In the genomic region with DNA sequence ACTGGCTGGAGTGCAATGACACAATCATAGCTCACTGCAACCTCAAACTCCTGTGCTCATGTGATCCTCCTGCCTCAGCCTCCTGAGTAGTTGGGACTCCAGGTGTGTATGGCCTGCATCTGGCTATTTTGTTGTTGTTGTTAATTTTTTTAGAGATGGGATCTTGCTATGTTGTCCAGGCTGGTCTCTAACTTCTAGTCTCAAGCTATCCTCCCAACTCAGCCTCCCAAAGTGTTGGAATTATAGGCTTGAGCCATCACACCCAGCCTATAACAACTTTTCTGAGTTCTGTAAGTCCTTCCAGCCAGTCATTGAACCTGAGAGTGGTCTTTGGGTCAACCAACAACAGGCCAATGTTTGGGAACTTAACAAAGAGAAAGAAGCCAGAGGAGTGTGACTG, we compare ENCODE assay signal across 36 cellular contexts.
"Had no signal": no experiment of that assay in that cellular context is flagged by ENCODE, and none has a peak within 500 bp of the region (broad histone marks: within the 10 kb centered on the region; RNA-seq: fewer than 3 reads in every experiment).

No MANE protein-coding gene starts in this region.

- DNase-seq: activated B cell treated with CpG ODN at 0.5 μM for 24 hours; activated CD4-positive, alpha-beta memory T cell treated with anti-CD3 and anti-CD28 coated beads for 36 hours; activated CD4-positive, alpha-beta T cell treated with anti-CD3 and anti-CD28 coated beads for 4 hours; activated CD4-positive, alpha-beta T cell treated with anti-CD3 and anti-CD28 coated beads, Interleukin-2, amount 10 ng/mL, durations not matched to agents 24 days and 14 days; activated CD4-positive, alpha-beta T cell treated with anti-CD3 and anti-CD28 coated beads, Interleukin-2, amount 50 U/mL, for 1 hour; activated CD4-positive, alpha-beta T cell treated with anti-CD3 and anti-CD28 coated beads, Interleukin-2, amount 50 U/mL, for 4 hours; activated CD4-positive, CD25-positive, alpha-beta regulatory T cell treated with anti-CD3 and anti-CD28 coated beads, Interleukin-2, amount 50 U/mL, for 72 hours; activated CD8-positive, alpha-beta memory T cell treated with anti-CD3 and anti-CD28 coated beads, Interleukin-2, amount 50 U/mL, for 4 hours; activated CD8-positive, alpha-beta T cell treated with anti-CD3 and anti-CD28 coated beads for 36 hours; activated effector memory CD4-positive, alpha-beta T cell treated with anti-CD3 and anti-CD28 coated beads, Interleukin-2, amount 50 U/mL, for 16 hours; activated gamma-delta T cell treated with Interleukin-2 at 50 U/mL for 16 hours; activated naive CD4-positive, alpha-beta T cell; activated naive CD4-positive, alpha-beta T cell treated with anti-CD3 and anti-CD28 coated beads for 36 hours; activated naive CD4-positive, alpha-beta T cell treated with anti-CD3 and anti-CD28 coated beads, Interleukin-2, amount 50 U/mL, for 16 hours; activated naive CD8-positive, alpha-beta T cell treated with anti-CD3 and anti-CD28 coated beads for 36 hours; activated T-cell treated with anti-CD3 and anti-CD28 coated beads for 4 hours; activated T-cell treated with anti-CD3 and anti-CD28 coated beads, Interleukin-2, amount 50 U/mL, for 1 hour; activated T-cell treated with anti-CD3 and anti-CD28 coated beads, Interleukin-2, amount 50 U/mL, for 4 hours; activated T-cell treated with anti-CD3 and anti-CD28 coated beads, Interleukin-2, amount 50 U/mL, for 72 hours; adrenal gland; amniotic stem cell; aorta; body of pancreas; brain microvascular endothelial cell; central memory CD4-positive, alpha-beta T cell; T-helper 2 cell; T-helper 9 cell had no signal

- H3K27ac Mint-ChIP-seq: activated B cell treated with CpG ODN at 0.5 μM for 24 hours; activated CD4-positive, alpha-beta memory T cell treated with anti-CD3 and anti-CD28 coated beads for 36 hours; activated CD4-positive, alpha-beta T cell treated with anti-CD3 and anti-CD28 coated beads, Interleukin-2, amount 10 ng/mL, durations not matched to agents 24 days and 14 days; activated CD8-positive, alpha-beta T cell treated with anti-CD3 and anti-CD28 coated beads for 36 hours; activated naive CD4-positive, alpha-beta T cell treated with anti-CD3 and anti-CD28 coated beads for 36 hours; activated naive CD4-positive, alpha-beta T cell treated with anti-CD3 and anti-CD28 coated beads, Interleukin-2, amount 50 U/mL, for 72 hours; activated naive CD8-positive, alpha-beta T cell treated with anti-CD3 and anti-CD28 coated beads for 36 hours; activated T-cell treated with anti-CD3 and anti-CD28 coated beads, Interleukin-2, amount 50 U/mL, for 72 hours; activated T-helper 1 cell treated with anti-CD3 and anti-CD28 coated beads, Interleukin-12 subunit alpha, Interleukin-12 subunit beta, Interleukin-2, Interleukin-4 antibody, amounts not matched to agents 30 ng/mL and 10 ng/mL and 1 ng/mL, durations not matched to agents 14 hours and 24 hours and 36 hours; activated T-helper 17 cell treated with anti-CD3 and anti-CD28 coated beads, Interleukin-2, amount 50 U/mL, for 72 hours; T-helper 1 cell treated with Interleukin-12 subunit alpha and Interleukin-12 subunit beta and Interleukin-4 antibody, amounts not matched to agents 30 μg/mL and 1 μg/mL, for 36 hours; T-helper 2 cell treated with Interferon-gamma antibody and Interleukin-4, amounts not matched to agents 5 μg/mL and 100 μg/mL, for 36 hours had no signal

- FAIRE-seq: astrocyte, TTC549 had no signal

- H3K4me3 Mint-ChIP-seq: activated B cell treated with CpG ODN at 0.5 μM for 24 hours; activated CD4-positive, alpha-beta memory T cell treated with anti-CD3 and anti-CD28 coated beads for 36 hours; activated CD4-positive, alpha-beta T cell treated with anti-CD3 and anti-CD28 coated beads, Interleukin-2, amount 10 ng/mL, durations not matched to agents 24 days and 14 days; activated CD8-positive, alpha-beta T cell treated with anti-CD3 and anti-CD28 coated beads for 36 hours; activated naive CD4-positive, alpha-beta T cell treated with anti-CD3 and anti-CD28 coated beads for 36 hours; activated naive CD8-positive, alpha-beta T cell treated with anti-CD3 and anti-CD28 coated beads for 36 hours; activated T-cell treated with anti-CD3 and anti-CD28 coated beads, Interleukin-2, amount 50 U/mL, for 4 hours; activated T-cell treated with anti-CD3 and anti-CD28 coated beads, Interleukin-2, amount 50 U/mL, for 72 hours; activated T-helper 1 cell treated with anti-CD3 and anti-CD28 coated beads, Interleukin-12 subunit alpha, Interleukin-12 subunit beta, Interleukin-2, Interleukin-4 antibody, amounts not matched to agents 30 ng/mL and 10 ng/mL and 1 ng/mL, durations not matched to agents 14 hours and 24 hours and 36 hours; activated T-helper 17 cell treated with anti-CD3 and anti-CD28 coated beads, Interleukin-2, amount 50 U/mL, for 72 hours; T-helper 1 cell treated with Interleukin-12 subunit alpha and Interleukin-12 subunit beta and Interleukin-4 antibody, amounts not matched to agents 30 μg/mL and 1 μg/mL, for 36 hours; T-helper 2 cell treated with Interferon-gamma antibody and Interleukin-4, amounts not matched to agents 5 μg/mL and 100 μg/mL, for 36 hours had no signal

- H3K4me1 Mint-ChIP-seq: activated B cell treated with CpG ODN at 0.5 μM for 24 hours; activated CD4-positive, alpha-beta T cell treated with anti-CD3 and anti-CD28 coated beads, Interleukin-2, amount 10 ng/mL, durations not matched to agents 24 days and 14 days; activated naive CD8-positive, alpha-beta T cell treated with anti-CD3 and anti-CD28 coated beads for 36 hours had no signal

- H3K9me3 ChIP-seq: adrenal gland, body of pancreas, breast epithelium had no signal

- H3K9me3 Mint-ChIP-seq: activated B cell treated with CpG ODN at 0.5 μM for 24 hours; activated CD4-positive, alpha-beta memory T cell treated with anti-CD3 and anti-CD28 coated beads for 36 hours; activated CD4-positive, alpha-beta T cell treated with anti-CD3 and anti-CD28 coated beads, Interleukin-2, amount 10 ng/mL, durations not matched to agents 24 days and 14 days; activated CD8-positive, alpha-beta T cell treated with anti-CD3 and anti-CD28 coated beads for 36 hours; activated naive CD4-positive, alpha-beta T cell treated with anti-CD3 and anti-CD28 coated beads for 36 hours; activated naive CD4-positive, alpha-beta T cell treated with anti-CD3 and anti-CD28 coated beads, Interleukin-2, amount 50 U/mL, for 72 hours; activated naive CD8-positive, alpha-beta T cell treated with anti-CD3 and anti-CD28 coated beads for 36 hours; activated T-cell treated with anti-CD3 and anti-CD28 coated beads, Interleukin-2, amount 50 U/mL, for 4 hours; activated T-cell treated with anti-CD3 and anti-CD28 coated beads, Interleukin-2, amount 50 U/mL, for 72 hours; activated T-helper 1 cell treated with anti-CD3 and anti-CD28 coated beads, Interleukin-12 subunit alpha, Interleukin-12 subunit beta, Interleukin-2, Interleukin-4 antibody, amounts not matched to agents 30 ng/mL and 10 ng/mL and 1 ng/mL, durations not matched to agents 14 hours and 24 hours and 36 hours; activated T-helper 17 cell treated with anti-CD3 and anti-CD28 coated beads, Interleukin-2, amount 50 U/mL, for 72 hours; T-helper 1 cell treated with Interleukin-12 subunit alpha and Interleukin-12 subunit beta and Interleukin-4 antibody, amounts not matched to agents 30 μg/mL and 1 μg/mL, for 36 hours had no signal

- H3K36me3 Mint-ChIP-seq: activated CD4-positive, alpha-beta memory T cell treated with anti-CD3 and anti-CD28 coated beads for 36 hours; activated naive CD4-positive, alpha-beta T cell treated with anti-CD3 and anti-CD28 coated beads, Interleukin-2, amount 50 U/mL, for 72 hours; activated naive CD8-positive, alpha-beta T cell treated with anti-CD3 and anti-CD28 coated beads for 36 hours had no signal

- H3K36me3 ChIP-seq: adrenal gland, brain microvascular endothelial cell, breast epithelium had no signal

- H3K27ac ChIP-seq: adrenal gland, body of pancreas, brain microvascular endothelial cell, breast epithelium, VCaP had no signal

- ATAC-seq: activated CD8-positive, alpha-beta T cell treated with anti-CD3 and anti-CD28 coated beads for 36 hours; activated naive CD4-positive, alpha-beta T cell treated with anti-CD3 and anti-CD28 coated beads, Interleukin-2, amount 50 U/mL, for 72 hours; activated T-cell treated with anti-CD3 and anti-CD28 coated beads, Interleukin-2, amount 50 U/mL, for 4 hours; activated T-cell treated with anti-CD3 and anti-CD28 coated beads, Interleukin-2, amount 50 U/mL, for 72 hours; activated T-helper 17 cell treated with anti-CD3 and anti-CD28 coated beads, Interleukin-2, amount 50 U/mL, for 72 hours; body of pancreas had no signal

- H3K4me3 ChIP-seq: adrenal gland, body of pancreas, breast epithelium had no signal

- H3K4me1 ChIP-seq: adrenal gland, body of pancreas, breast epithelium had no signal

- H3K27me3 ChIP-seq: body of pancreas, brain microvascular endothelial cell had no signal
